8 cellular contexts compared by ENCODE assay signal in the genomic region with DNA sequence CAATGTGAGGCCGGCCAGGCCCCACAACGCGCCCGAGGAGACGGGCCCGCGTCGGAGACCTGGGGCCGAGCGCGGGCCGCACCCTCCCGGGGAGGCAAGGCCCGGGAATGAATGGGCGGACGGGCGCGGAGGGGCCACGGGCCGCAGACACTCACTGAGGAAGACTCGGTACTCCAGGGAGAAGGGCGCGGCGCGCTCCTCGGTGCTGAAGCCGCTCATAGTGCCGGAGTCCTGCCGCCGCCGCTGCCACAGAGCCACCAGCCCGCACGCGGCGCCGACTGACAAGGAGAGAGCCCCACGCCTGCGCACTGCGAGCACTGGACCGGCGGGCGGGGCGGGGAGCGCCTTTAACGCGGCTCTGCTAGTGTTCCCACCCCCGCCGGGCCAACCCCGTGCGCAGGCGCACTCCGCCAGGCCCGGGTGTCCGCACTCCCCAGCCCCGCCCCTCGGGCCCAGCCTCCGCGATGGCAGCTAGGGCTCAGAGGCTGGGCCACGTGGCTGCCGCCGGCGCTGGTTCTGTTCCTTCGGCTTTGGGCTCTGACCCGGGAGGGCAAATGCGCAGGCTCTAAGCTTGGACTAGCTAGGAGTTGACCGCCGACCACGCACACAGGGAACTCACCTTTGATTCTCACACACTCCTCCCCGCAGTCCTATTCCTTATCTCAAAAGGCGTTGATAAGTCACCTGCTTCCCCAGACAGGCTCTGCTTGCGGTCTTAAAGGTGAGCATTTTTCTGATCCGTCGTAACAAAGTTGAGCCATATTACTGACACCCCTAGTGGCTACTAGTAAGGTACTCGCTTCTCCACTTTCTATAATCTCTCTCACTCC. TPM values are rescaled to one million over a fixed set of nuclear protein-coding genes. Genes with fewer than 3 reads are reported as not detected.
DNase-seq lines count a peak whose midpoint lies in the region; ATAC-seq lines count a peak whose summit lies in the region.

Gene PPA1 (minus strand): TSS at position 321 of the 830 bp plus-strand sequence. CDS start 102 bp downstream, at position 219.

- CTCF ChIA-PET in activated CD4-positive, alpha-beta T cell treated with anti-CD3 and anti-CD28 coated beads, Interleukin-2, amount 10 ng/mL, durations not matched to agents 7 days and 5 days (lab: Charles Lee): interaction anchor here (0.7 to 3.1 kb wide), 7 partner anchors 10 to 131 kb away, joined by 3 to 23 read pairs (median 4); no protein-coding TSS in a partner anchor

- H4K20me1 ChIP-seq in BLaER1 treated with 17β-estradiol and CSF1 and Interleukin-3, amounts not matched to agents 10 nM and 100 nM: peaks cover 0 to 47% (median 39%) of the 10 kb centered on the region in 11 experiments; a peak in 19 of 22 replicates

- peaks cover 8 to 35% (median 23%) of the 10 kb centered on the region in 10 experiments; a peak in 19 of 20 replicates for H3K4me1 ChIP-seq in BLaER1 treated with 17β-estradiol and CSF1 and Interleukin-3, amounts not matched to agents 10 nM and 100 nM

- peak within 1 kb of the TSS; percentile 92 for H3K27ac Mint-ChIP-seq in activated CD4-positive, alpha-beta T cell treated with anti-CD3 and anti-CD28 coated beads, Interleukin-2, amount 10 ng/mL, durations not matched to agents 7 days and 5 days

- H3K9me3 Mint-ChIP-seq in activated CD4-positive, alpha-beta T cell treated with anti-CD3 and anti-CD28 coated beads, Interleukin-2, amount 10 ng/mL, durations not matched to agents 7 days and 5 days: no peaks in the 10 kb centered on the region

- no peaks in the 10 kb centered on the region for H3K27me3 ChIP-seq in BLaER1 treated with 17β-estradiol and CSF1 and Interleukin-3, amounts not matched to agents 10 nM and 100 nM

- peak within 1 kb of the TSS; percentile 78 to 96 (median 88) for H3K9ac ChIP-seq in BLaER1 treated with 17β-estradiol and CSF1 and Interleukin-3, amounts not matched to agents 10 nM and 100 nM

- peaks cover under 1 to 14% (median 12%) of the 10 kb centered on the region in 11 experiments; a peak in 18 of 22 replicates for H3K9me3 ChIP-seq in BLaER1 treated with 17β-estradiol and CSF1 and Interleukin-3, amounts not matched to agents 10 nM and 100 nM (replicated peaks in 1 of 11)

- peak; percentile 84 for DNase-seq in NCI-H526 treated with DMSO at 0.1 percent for 48 hours (lab: John Stamatoyannopoulos, UW)
- peak; percentile 99 for DNase-seq in activated CD4-positive, alpha-beta T cell treated with anti-CD3 and anti-CD28 coated beads, Interleukin-2, amount 10 ng/mL, durations not matched to agents 7 days and 5 days
- DNase-seq in cortex of kidney (lab: John Stamatoyannopoulos, UW): peak; percentile 80
- peak; percentile 100 for DNase-seq in left lobe of liver (ENCODE audit: low spot score)
- peak; percentile 100 for DNase-seq in stimulated activated CD4-positive, alpha-beta T cell treated with anti-CD3 and anti-CD28 coated beads, Interleukin-2, amount 100 ng/mL, for 4 hours (ENCODE audit: low read depth)

- peak; percentile 92 for ATAC-seq in GM19324 (IDR thresholded peaks at IDR 0.05; ENCODE audit: low FRiP score, unreplicated experiment)
- ATAC-seq in HG03469 (IDR thresholded peaks at IDR 0.05; ENCODE audit: unreplicated experiment): peak; percentile 62
- peak; percentile 93 for ATAC-seq in left lobe of liver

- peak within 1 kb of the TSS in 10 of 11 experiments; percentile 55 to 93 (median 86); a peak in 21 of 22 replicates for H3K27ac ChIP-seq in BLaER1 treated with 17β-estradiol and CSF1 and Interleukin-3, amounts not matched to agents 10 nM and 100 nM

- H3K27me3 Mint-ChIP-seq in activated CD4-positive, alpha-beta T cell treated with anti-CD3 and anti-CD28 coated beads, Interleukin-2, amount 10 ng/mL, durations not matched to agents 7 days and 5 days: no peaks in the 10 kb centered on the region

- H3K36me3 ChIP-seq in BLaER1 treated with 17β-estradiol and CSF1 and Interleukin-3, amounts not matched to agents 10 nM and 100 nM: peaks cover 9 to 27% (median 25%) of the 10 kb centered on the region in 11 experiments; a peak in 20 of 22 replicates

- peaks cover 17% of the 10 kb centered on the region for H3K36me3 Mint-ChIP-seq in activated CD4-positive, alpha-beta T cell treated with anti-CD3 and anti-CD28 coated beads, Interleukin-2, amount 10 ng/mL, durations not matched to agents 7 days and 5 days (ENCODE audit: low read depth)

- H3K4me2 ChIP-seq in BLaER1 treated with 17β-estradiol and CSF1 and Interleukin-3, amounts not matched to agents 10 nM and 100 nM: peak within 1 kb of the TSS; percentile 85 to 97 (median 94)

- peak within 1 kb of the TSS; percentile 75 for H3K4me3 Mint-ChIP-seq in activated CD4-positive, alpha-beta T cell treated with anti-CD3 and anti-CD28 coated beads, Interleukin-2, amount 10 ng/mL, durations not matched to agents 7 days and 5 days

- POLR2A ChIA-PET in activated CD4-positive, alpha-beta T cell treated with anti-CD3 and anti-CD28 coated beads, Interleukin-2, amount 10 ng/mL, durations not matched to agents 7 days and 5 days (lab: Charles Lee): interaction anchor here (0.5 to 0.6 kb wide), 2 partner anchors 87 to 131 kb away, joined by 3 to 7 read pairs; partner anchors contain the start of gene TYSND1

- peaks cover 46% of the 10 kb centered on the region for H3K4me1 Mint-ChIP-seq in activated CD4-positive, alpha-beta T cell treated with anti-CD3 and anti-CD28 coated beads, Interleukin-2, amount 10 ng/mL, durations not matched to agents 7 days and 5 days

- H3K4me3 ChIP-seq in BLaER1 treated with 17β-estradiol and CSF1 and Interleukin-3, amounts not matched to agents 10 nM and 100 nM: peak within 1 kb of the TSS; percentile 76 to 95 (median 90)

RNA-seq across cellular contexts. Expression of gene PPA1, which starts in this region (rescaled TPM):
- 100 to 1,000 TPM; 124 to 132 TPM for total RNA-seq in activated CD4-positive, alpha-beta T cell treated with anti-CD3 and anti-CD28 coated beads, Interleukin-2, amount 10 ng/mL, durations not matched to agents 7 days and 5 days
- 59.1 TPM for total RNA-seq in left lobe of liver

Comparison
In these comparisons a context has a peak if more than half of its experiments do, and no peak if none do; other contexts are left out.
1. Peak in every context shown above with its lines: DNase-seq, ATAC-seq, H3K4me3 ChIP-seq and H3K27ac ChIP-seq.